In genomic region chr20:33993800-33994623, GRCh38 we compare ENCODE assay signal across 8 cellular contexts. TPM values are rescaled to one million over a fixed set of nuclear protein-coding genes. Genes with fewer than 3 reads are reported as not detected.
A peak's percentile ranks its signal among the peaks of the same experiment; 100 is the strongest.
DNase-seq lines count a peak whose midpoint lies in the region; ATAC-seq, FAIRE-seq and TF ChIP-seq lines count a peak whose summit lies in the region.

Gene RALY (plus strand): TSS chr20:33993911. CDS start chr20:34072075, 78,164 bp downstream.

- intact Hi-C loops in endothelial cell of umbilical vein (cut with micrococcal nuclease): loop anchor here (1.0 to 10.0 kb wide), 8 partner anchors 75 to 329 kb away; partner anchors contain the start of genes ACTL10, C20orf144, CHMP4B and EIF2S2

- BruUV-seq in endothelial cell of umbilical vein (replicated peaks; lab: Mats Ljungman, UMichigan): no TSS peak

- POLR2A ChIA-PET in endothelial cell of umbilical vein (lab: Charles Lee): interaction anchor here (0.6 to 2.1 kb wide), 14 partner anchors 11 to 313 kb away, joined by 3 to 13 read pairs (median 3); partner anchors contain the start of genes CHMP4B and EIF2S2

- DNase-seq in CMK (ENCODE audit: low read depth): peak; percentile 49
- peak; percentile 51 to 75 for DNase-seq in HL-60 (ENCODE audit: low read depth in 1 of 2, low spot score in 1 of 2)
- peak; percentile 88 for DNase-seq in NOMO-1 treated with dmso at 0.1 percent for 144 hours (lab: John Stamatoyannopoulos, UW; ENCODE audit: unreplicated experiment)
- peak; percentile 39 for DNase-seq in activated CD8-positive, alpha-beta memory T cell treated with anti-CD3 and anti-CD28 coated beads, Interleukin-2, amount 50 U/mL, for 24 hours (ENCODE audit: extremely low read depth)
- peak; percentile 78 for DNase-seq in endothelial cell of umbilical vein (ENCODE audit: low read depth, low spot score)
- DNase-seq in stimulated activated CD8-positive, alpha-beta memory T cell treated with anti-CD3 and anti-CD28 coated beads, Interleukin-4, amount 100 ng/mL, for 1 hour (ENCODE audit: low read depth in 2 of 2, low spot score in 1 of 2): peak; percentile 46 to 61

- peak within 1 kb of the TSS; percentile 90 for H3K4me2 ChIP-seq in endothelial cell of umbilical vein (ENCODE audit: insufficient read depth, low read length)

- TF ChIP-seq CTCF in HL-60 (IDR thresholded peaks at IDR 0.05; ENCODE audit: insufficient read depth, low read length): no peak
- TF ChIP-seq CTCF in endothelial cell of umbilical vein (IDR thresholded peaks at IDR 0.05; ENCODE audit: extremely low read depth in 1 of 2, insufficient read depth in 1 of 2, low read depth in 1 of 2, low read length in 2 of 2): no peak

- peak; percentile 97 for TF ChIP-seq POLR2A in endothelial cell of umbilical vein (IDR thresholded peaks at IDR 0.05; ENCODE audit: low read depth, low read length)

- peak within 1 kb of the TSS; percentile 98 for H3K27ac ChIP-seq in HL-60 (replicated peaks)
- peak within 1 kb of the TSS; percentile 86 for H3K27ac ChIP-seq in endothelial cell of umbilical vein (ENCODE audit: insufficient read depth, low read depth, low read length)

- H3K9ac ChIP-seq in endothelial cell of umbilical vein (replicated peaks; ENCODE audit: extremely low read depth, insufficient read depth, low read length): peak within 1 kb of the TSS; percentile 90

- ATAC-seq in GM19463 (IDR thresholded peaks at IDR 0.05; ENCODE audit: unreplicated experiment): peak; percentile 38

- H3K9me3 ChIP-seq in endothelial cell of umbilical vein (replicated peaks; ENCODE audit: control insufficient read depth, insufficient read depth, low read length): no peaks in the 10 kb centered on the region
- H3K9me3 ChIP-seq in mononuclear cell (ENCODE audit: low read depth, low read length): no peaks in the 10 kb centered on the region

- H3K4me3 ChIP-seq in HL-60 (replicated peaks; ENCODE audit: insufficient read depth, low read length) (peak within 1 kb of the TSS; percentile 84), endothelial cell of umbilical vein (replicated peaks in 1 of 3; ENCODE audit: insufficient read depth in 1 of 3, low read depth in 1 of 3, low read length in 3 of 3) (peak within 1 kb of the TSS; percentile 96 to 99 (median 97)), mononuclear cell (ENCODE audit: low read length) (peak within 1 kb of the TSS; percentile 79)

- no peaks in the 10 kb centered on the region for H3K9me1 ChIP-seq in endothelial cell of umbilical vein (replicated peaks; ENCODE audit: control insufficient read depth, extremely low read depth, insufficient read depth, low read length)

- peaks cover 48% of the 10 kb centered on the region for H3K79me2 ChIP-seq in endothelial cell of umbilical vein (ENCODE audit: control insufficient read depth, insufficient read depth, low read length)

- H2AFZ ChIP-seq in endothelial cell of umbilical vein (ENCODE audit: low read depth, low read length): peak within 1 kb of the TSS; percentile 89

- H4K20me1 ChIP-seq in endothelial cell of umbilical vein (replicated peaks; ENCODE audit: control insufficient read depth, extremely low read depth, insufficient read depth, low read length): peaks cover 11% of the 10 kb centered on the region

- CTCF ChIA-PET in endothelial cell of umbilical vein (lab: Charles Lee): interaction anchor here (0.6 to 2.9 kb wide), 9 partner anchors 12 to 274 kb away, joined by 3 to 13 read pairs (median 4); partner anchors contain the start of gene PXMP4

- H3K4me1 ChIP-seq in endothelial cell of umbilical vein (ENCODE audit: control insufficient read depth, extremely low read depth, insufficient read depth, low read length): peaks cover 19% of the 10 kb centered on the region
- H3K4me1 ChIP-seq in mononuclear cell (ENCODE audit: insufficient read depth, low read length): peaks cover 68% of the 10 kb centered on the region

- dilution Hi-C loops in endothelial cell of umbilical vein (cut with MboI; ENCODE audit: extremely low pct_ligation_motif_present, low sequenced_read_pairs): no loop called here

- peaks cover 0 to 2% of the 10 kb centered on the region in 2 experiments for H3K36me3 ChIP-seq in endothelial cell of umbilical vein (ENCODE audit: control insufficient read depth in 2 of 2, extremely low read depth in 1 of 2, insufficient read depth in 2 of 2, low read length in 2 of 2)

- peak; percentile 63 for FAIRE-seq in endothelial cell of umbilical vein (lab: Jason Lieb, UNC)

- H3K27me3 ChIP-seq in HL-60 (ENCODE audit: insufficient read depth, poor library complexity, severe bottlenecking) (no peaks in the 10 kb centered on the region), endothelial cell of umbilical vein (ENCODE audit: control insufficient read depth in 2 of 2, insufficient read depth in 2 of 2, low read length in 2 of 2) (no peaks in the 10 kb centered on the region), mononuclear cell (ENCODE audit: insufficient read depth, low read length) (no peaks in the 10 kb centered on the region)

TF ChIP-seq in endothelial cell of umbilical vein, 7 proteins besides CTCF, POLR2A, EP300 and RAD21:
- TF ChIP-seq POLR2AphosphoS5 (IDR thresholded peaks at IDR 0.05; ENCODE audit: insufficient read depth, low read depth, low read length) (peak; percentile 93), EZH2 (IDR thresholded peaks at IDR 0.05; ENCODE audit: borderline replicate concordance, low read depth, low read length, severe bottlenecking) (no peak), MAX (IDR thresholded peaks at IDR 0.05; ENCODE audit: insufficient read depth, insufficient read length) (peak; percentile 6)

RNA-seq across cellular contexts. Expression of gene RALY, which starts in this region (rescaled TPM):
- total RNA-seq in endothelial cell of umbilical vein (142 and 158 TPM in 2 replicates), mononuclear cell (94.6 TPM)
- polyA plus RNA-seq in endothelial cell of umbilical vein: 146 and 172 TPM in 2 replicates
- polyA plus RNA-seq in endothelial cell of umbilical vein (2011; cell fraction: cytosol; rRNA removed): 110 and 125 TPM in 2 replicates
- polyA plus RNA-seq in endothelial cell of umbilical vein (2011; cell fraction: nucleus; rRNA removed): 58.1 and 60.4 TPM in 2 replicates
- polyA plus RNA-seq in endothelial cell of umbilical vein (2012): 124 and 126 TPM in 2 replicates
- 94.1 and 102 TPM in 2 replicates for polyA minus RNA-seq in endothelial cell of umbilical vein
- 77.5 TPM for polyA minus RNA-seq in endothelial cell of umbilical vein (2011; cell fraction: cytosol; rRNA and poly(A)+ RNA removed)
- 57.0 and 67.9 TPM in 2 replicates for polyA minus RNA-seq in endothelial cell of umbilical vein (2011; cell fraction: nucleus; rRNA and poly(A)+ RNA removed)

Comparison
In these comparisons a context has a peak if more than half of its experiments do, and no peak if none do; other contexts are left out.
1. Peak in every context shown above with its lines: DNase-seq, ATAC-seq, H3K4me3 ChIP-seq and H3K27ac ChIP-seq.